16 cellular contexts compared by ENCODE assay signal in genomic region chr2:174589334-174589733, GRCh38. TPM values are rescaled to one million over a fixed set of nuclear protein-coding genes. Genes with fewer than 3 reads are reported as not detected.
DNase-seq lines count a peak whose midpoint lies in the region; ATAC-seq and TF ChIP-seq lines count a peak whose summit lies in the region.
"Had no signal": no experiment of that assay in that cellular context is flagged by ENCODE, and none has a peak within 500 bp of the region (broad histone marks: within the 10 kb centered on the region; RNA-seq: fewer than 3 reads in every experiment).

No MANE protein-coding gene starts in this region.

- CTCF ChIA-PET in activated naive CD4-positive, alpha-beta T cell treated with anti-CD3 and anti-CD28 coated beads, Interleukin-2, amount 10 ng/mL, durations not matched to agents 7 days and 5 days (lab: Charles Lee) = interaction anchor here (1.1 to 24.2 kb wide), 2 partner anchors 44 to 96 kb away, joined by 3 to 272 read pairs; no protein-coding TSS in a partner anchor

- ATAC-seq in T-helper 17 cell = no peak
- ATAC-seq in thoracic aorta (ENCODE audit: insufficient number of reproducible peaks, low FRiP score, low read depth) = no peak
- no peak for ATAC-seq in HG02763 (IDR thresholded peaks at IDR 0.05; ENCODE audit: unreplicated experiment)
- ATAC-seq: body of pancreas, Panc1, psoas muscle had no signal

- H3K4me1 ChIP-seq in thoracic aorta (ENCODE audit: control insufficient read depth in 1 of 2, low read depth in 2 of 2) = peaks cover 73 to 82% of the 10 kb centered on the region in 2 donors
- H3K4me1 ChIP-seq: psoas muscle had no signal

- peaks cover 78% of the 10 kb centered on the region for H3K4me1 Mint-ChIP-seq in activated naive CD4-positive, alpha-beta T cell treated with anti-CD3 and anti-CD28 coated beads, Interleukin-2, amount 10 ng/mL, durations not matched to agents 7 days and 5 days
- peaks cover 65% of the 10 kb centered on the region for H3K4me1 Mint-ChIP-seq in T-helper 17 cell

- peaks cover 73% of the 10 kb centered on the region for H3K36me3 Mint-ChIP-seq in activated naive CD4-positive, alpha-beta T cell treated with anti-CD3 and anti-CD28 coated beads, Interleukin-2, amount 10 ng/mL, durations not matched to agents 7 days and 5 days
- H3K36me3 Mint-ChIP-seq in T-helper 17 cell (ENCODE audit: low read depth) = peaks cover 9% of the 10 kb centered on the region

- peak overlapping the region; percentile 22 for H3K4me3 Mint-ChIP-seq in activated naive CD4-positive, alpha-beta T cell treated with anti-CD3 and anti-CD28 coated beads, Interleukin-2, amount 10 ng/mL, durations not matched to agents 7 days and 5 days
- peak overlapping the region; percentile 80 for H3K4me3 Mint-ChIP-seq in T-helper 17 cell

- H3K27me3 ChIP-seq in thoracic aorta (replicated peaks; ENCODE audit: insufficient read depth) = no peaks in the 10 kb centered on the region
- H3K27me3 ChIP-seq: body of pancreas, thyroid gland had no signal

- no peak for DNase-seq in activated naive CD4-positive, alpha-beta T cell treated with anti-CD3 and anti-CD28 coated beads, Interleukin-2, amount 10 ng/mL, durations not matched to agents 7 days and 5 days
- no peak for DNase-seq in activated naive CD4-positive, alpha-beta T cell (lab: John Stamatoyannopoulos, UW)
- DNase-seq in T-helper 17 cell (no peak), fibroblast of the aortic adventitia (ENCODE audit: low read depth) (peak; percentile 69), thoracic aorta (ENCODE audit: low spot score) (no peak), NCI-H1105 treated with DMSO at 0.1 percent for 48 hours (lab: John Stamatoyannopoulos, UW) (no peak), NCI-H146 (lab: John Stamatoyannopoulos, UW) (no peak)
- DNase-seq: body of pancreas, DMS153, GOT3, hippocampal formation, NCI-H748 treated with DMSO at 0.1 percent for 48 hours, psoas muscle, thyroid gland had no signal

- H3K9me3 ChIP-seq in T-helper 17 cell (ENCODE audit: control insufficient read depth, low read length, poor library complexity, severe bottlenecking) (no peaks in the 10 kb centered on the region), thoracic aorta (no peaks in the 10 kb centered on the region)
- H3K9me3 ChIP-seq: body of pancreas, psoas muscle, thyroid gland had no signal

- H3K27ac ChIP-seq in thoracic aorta = peak overlapping the region; percentile 5 to 11
- H3K27ac ChIP-seq: body of pancreas, psoas muscle had no signal

- peak overlapping the region; percentile 86 for H3K27ac Mint-ChIP-seq in activated naive CD4-positive, alpha-beta T cell treated with anti-CD3 and anti-CD28 coated beads, Interleukin-2, amount 10 ng/mL, durations not matched to agents 7 days and 5 days
- H3K27ac Mint-ChIP-seq in T-helper 17 cell = peak overlapping the region; percentile 93

- no peaks in the 10 kb centered on the region for H3K27me3 Mint-ChIP-seq in activated naive CD4-positive, alpha-beta T cell treated with anti-CD3 and anti-CD28 coated beads, Interleukin-2, amount 10 ng/mL, durations not matched to agents 7 days and 5 days
- H3K27me3 Mint-ChIP-seq in T-helper 17 cell = no peaks in the 10 kb centered on the region

- H3K36me3 ChIP-seq in thoracic aorta = peaks cover 4% of the 10 kb centered on the region
- H3K36me3 ChIP-seq: thyroid gland had no signal

- H3K9me3 Mint-ChIP-seq in activated naive CD4-positive, alpha-beta T cell treated with anti-CD3 and anti-CD28 coated beads, Interleukin-2, amount 10 ng/mL, durations not matched to agents 7 days and 5 days = no peaks in the 10 kb centered on the region

- H3K4me3 ChIP-seq in fibroblast of the aortic adventitia (ENCODE audit: low read depth, low read length) (no peak overlapping the region), thoracic aorta (no peak overlapping the region)
- H3K4me3 ChIP-seq: body of pancreas, psoas muscle, thyroid gland had no signal

- TF ChIP-seq CTCF in fibroblast of the aortic adventitia (IDR thresholded peaks at IDR 0.05; ENCODE audit: insufficient read depth, low read length) (no peak), thoracic aorta (IDR thresholded peaks at IDR 0.05) (no peak)

RNA-seq across cellular contexts. Expression of gene WIPF1, which starts 8.3 kb away (rescaled TPM):
- total RNA-seq in T-helper 17 cell = 100 to 1,000 TPM; 368 to 424 TPM
- 20.5 and 24.6 TPM in 2 replicates for total RNA-seq in fibroblast of the aortic adventitia (ENCODE audit: low replicate concordance)
- 10 to 100 TPM; 50.4 to 58.8 TPM for total RNA-seq in thoracic aorta

Comparison
In these comparisons a context has a peak if more than half of its experiments do, and no peak if none do; other contexts are left out.
1. RNA of gene WIPF1, which starts 8.3 kb away (total RNA-seq): 368 to 424 TPM in T-helper 17 cell; 50.4 to 58.8 TPM in thoracic aorta and 20.5 to 24.6 TPM in fibroblast of the aortic adventitia; every median in the first group is over 4 times any median in the second.